In the genomic region with DNA sequence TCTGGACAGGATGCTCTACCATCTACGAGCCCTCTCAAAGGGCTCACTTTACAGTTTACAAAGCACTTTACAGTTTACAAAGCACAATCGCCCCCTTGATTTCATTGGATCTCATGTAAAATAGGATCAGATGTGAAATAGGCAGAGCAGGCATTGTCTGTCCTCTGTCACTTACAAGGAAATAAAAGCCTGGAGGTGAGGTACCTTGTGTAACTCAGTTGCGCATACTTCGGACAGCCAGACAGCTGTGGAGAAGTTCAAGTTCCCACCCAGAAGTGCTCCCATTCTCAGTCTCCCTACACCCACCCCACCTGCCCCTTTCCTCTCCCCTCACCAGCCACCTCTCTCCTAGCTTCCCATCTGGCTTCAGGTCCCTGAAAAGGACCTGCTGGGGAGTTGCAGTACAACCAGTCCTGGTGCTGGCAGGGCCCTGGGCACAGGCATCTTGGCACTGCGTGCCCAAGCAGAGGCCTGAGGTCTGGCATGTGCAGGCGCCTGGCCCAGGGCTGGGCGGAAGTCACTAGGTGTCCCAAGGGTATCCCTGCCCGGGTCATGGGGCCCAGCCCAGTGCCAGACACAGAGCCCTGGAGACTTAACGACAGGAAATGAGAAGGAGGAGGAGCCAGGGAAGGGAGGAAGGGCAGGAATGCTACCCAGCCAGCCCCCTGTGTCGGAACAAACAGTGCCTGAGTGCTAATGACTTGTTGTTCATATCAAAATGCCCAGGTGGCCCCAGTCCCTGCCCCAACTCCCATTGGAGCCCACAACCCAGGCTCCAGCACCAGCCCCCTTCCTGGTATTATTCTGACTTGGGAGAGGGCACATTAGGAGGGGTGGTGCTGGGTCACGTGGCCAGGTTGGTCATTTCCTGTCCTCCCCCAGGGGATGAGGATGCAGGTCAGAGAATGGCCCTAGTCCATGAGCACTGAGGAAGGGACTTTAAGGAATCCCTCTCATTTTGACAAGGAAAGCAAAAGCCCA, we compare ENCODE assay signal across 11 cellular contexts. TPM values are rescaled to one million over a fixed set of nuclear protein-coding genes. Genes with fewer than 3 reads are reported as not detected.
DNase-seq lines count a peak whose midpoint lies in the region; ATAC-seq, FAIRE-seq and TF ChIP-seq lines count a peak whose summit lies in the region.
"Had no signal": no experiment of that assay in that cellular context is flagged by ENCODE, and none has a peak within 500 bp of the region (broad histone marks: within the 10 kb centered on the region; RNA-seq: fewer than 3 reads in every experiment).

No MANE protein-coding gene starts in this region.

- peaks cover 11 to 26% of the 10 kb centered on the region in 2 donors for H3K4me1 ChIP-seq in lung (ENCODE audit: control insufficient read depth in 2 of 2, insufficient read depth in 2 of 2, low read length in 2 of 2)

- H3K9me3 Mint-ChIP-seq in chondrocyte (ENCODE audit: low read depth) = no peaks in the 10 kb centered on the region

- no peak for FAIRE-seq in urothelium cell line (lab: Jason Lieb, UNC)
- FAIRE-seq: A204.1 had no signal

- peaks cover 7% of the 10 kb centered on the region for H3K27me3 Mint-ChIP-seq in chondrocyte (ENCODE audit: low read depth)

- peak overlapping the region; percentile 68 to 92 for H3K27ac ChIP-seq in lung (ENCODE audit: low read depth in 1 of 2, low read length in 1 of 2)
- H3K27ac ChIP-seq: SK-N-MC had no signal

- H3K9me3 ChIP-seq in lung (ENCODE audit: control insufficient read depth in 2 of 2, insufficient read depth in 1 of 2, low read length in 1 of 2) = no peaks in the 10 kb centered on the region

- peaks cover 25% of the 10 kb centered on the region for H3K4me1 Mint-ChIP-seq in chondrocyte (ENCODE audit: low read depth)

- 44 to 59% methylated on average over 11 of the region's 11 CpGs for WGBS in lung, 2 donors

- H3K36me3 Mint-ChIP-seq in chondrocyte (ENCODE audit: low read depth) = no peaks in the 10 kb centered on the region

- peaks cover 0 to 15% of the 10 kb centered on the region in 2 donors for H3K36me3 ChIP-seq in lung (ENCODE audit: control insufficient read depth in 2 of 2, insufficient read depth in 2 of 2, low read length in 2 of 2)

- DNase-seq in DMS 273 (lab: John Stamatoyannopoulos, UW; ENCODE audit: unreplicated experiment) = peak; percentile 30
- no peak for DNase-seq in DMS 273 treated with DMSO at 0.1 percent for 48 hours (lab: John Stamatoyannopoulos, UW)
- DNase-seq in chondrocyte (ENCODE audit: low spot score) = no peak
- peak; percentile 83 for DNase-seq in lung (ENCODE audit: low spot score)
- peak; percentile 41 for DNase-seq in urothelium cell line (ENCODE audit: low spot score)
- DNase-seq: cerebellar nuclear complex had no signal

- no peak overlapping the region for H3K4me3 Mint-ChIP-seq in chondrocyte (ENCODE audit: unreplicated experiment)

- H3K4me3 ChIP-seq in lung = no peak overlapping the region
- H3K4me3 ChIP-seq: SK-N-MC had no signal

- peak; percentile 37 for ATAC-seq in lung (ENCODE audit: insufficient read depth, low FRiP score)
- ATAC-seq in GM19395 (IDR thresholded peaks at IDR 0.05; ENCODE audit: unreplicated experiment) = no peak
- ATAC-seq in GM21367 (IDR thresholded peaks at IDR 0.05; ENCODE audit: unreplicated experiment) = no peak
- ATAC-seq in GM21381 (IDR thresholded peaks at IDR 0.05; ENCODE audit: unreplicated experiment) = no peak

- no peaks in the 10 kb centered on the region for H3K27me3 ChIP-seq in lung (ENCODE audit: control insufficient read depth, insufficient read depth)

- TF ChIP-seq CTCF in chondrocyte (IDR thresholded peaks at IDR 0.05) = no peak
- no peak for TF ChIP-seq CTCF in lung (IDR thresholded peaks at IDR 0.05; ENCODE audit: control extremely low read depth, extremely low read depth)

- H3K27ac Mint-ChIP-seq in chondrocyte (ENCODE audit: unreplicated experiment) = peak overlapping the region; percentile 12

RNA-seq across cellular contexts. Expression of a gene that starts 5.4 kb away (rescaled TPM):
- total RNA-seq in chondrocyte = 1.3 to 1.8 TPM (median 1.3 TPM) in 3 replicates
- 10 to 100 TPM; 11.3 to 26.5 TPM for total RNA-seq in lung
- polyA plus RNA-seq in lung = 10 to 100 TPM in 1 of 2 donors, 1 to 10 TPM in 1; 8.3 to 40.4 TPM

RNA-seq across cellular contexts. Expression of a gene that starts 19.7 kb away (rescaled TPM):
- total RNA-seq in chondrocyte (11.4 to 18.4 TPM (median 11.5 TPM) in 3 replicates), lung (10 to 100 TPM; 16.9 to 31.3 TPM)
- polyA plus RNA-seq in lung = 10 to 100 TPM; 16.8 to 24.5 TPM

RNA-seq across cellular contexts. Expression of a gene that starts 28.0 kb away (rescaled TPM):
- total RNA-seq in chondrocyte (not detected in 3 replicates), lung (under 1 TPM in 1 of 2 donors, not detected in 1; 0.31 TPM)
- under 1 TPM; 0.07 to 0.45 TPM for polyA plus RNA-seq in lung

RNA-seq across cellular contexts. Expression of a gene that starts 47.5 kb away (rescaled TPM):
- 23.8 to 35.8 TPM (median 26.1 TPM) in 3 replicates for total RNA-seq in chondrocyte
- 10 to 100 TPM; 18.9 to 19.9 TPM for total RNA-seq in lung
- 10 to 100 TPM in 1 of 2 donors, 1 to 10 TPM in 1; 9.5 to 10.8 TPM for polyA plus RNA-seq in lung

Comparison
In these comparisons a context has a peak if more than half of its experiments do, and no peak if none do; other contexts are left out.
1. DNase-seq: peak in DMS 273 (single experiment), lung (single experiment) and urothelium cell line (single experiment); none in DMS 273 treated with DMSO at 0.1 percent for 48 hours (single experiment) and chondrocyte (single experiment).